Comparison of ENCODE assay signal across 23 cellular contexts in the genomic region with DNA sequence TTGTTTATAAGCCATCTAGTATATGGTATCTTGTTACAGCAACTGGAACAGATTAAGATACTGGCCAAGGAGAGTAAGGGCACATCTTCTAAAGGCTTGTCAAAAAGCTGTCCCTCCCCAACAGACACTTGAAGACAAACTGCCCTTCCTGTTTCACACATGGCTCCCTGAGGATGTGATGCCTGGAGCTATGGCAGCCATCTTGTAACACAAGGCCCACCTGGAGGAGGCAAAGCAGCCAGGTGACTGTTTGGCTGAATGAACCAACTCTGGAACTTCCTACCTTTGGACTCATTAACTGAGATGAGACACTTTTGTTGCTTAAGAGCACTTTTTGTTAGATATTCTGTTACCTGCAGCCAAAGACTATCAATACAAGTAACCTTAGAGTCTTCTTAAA. TPM values are rescaled to one million over a fixed set of nuclear protein-coding genes. Genes with fewer than 3 reads are reported as not detected.
"Had no signal": no experiment of that assay in that cellular context is flagged by ENCODE, and none has a peak within 500 bp of the region (broad histone marks: within the 10 kb centered on the region; RNA-seq: fewer than 3 reads in every experiment).

No MANE protein-coding gene starts in this region.

- H3K36me3 ChIP-seq: gastrocnemius medialis, heart right ventricle, left lung, lower lobe of right lung had no signal

- H3K27ac ChIP-seq: epithelial cell of prostate, gastrocnemius medialis, heart right ventricle, left lung, lower lobe of right lung had no signal

- FAIRE-seq: endometrium, islet of Langerhans, keratinocyte had no signal

- ATAC-seq: effector memory CD8-positive, alpha-beta T cell; heart right ventricle; left lung; left ventricle myocardium superior; lower lobe of right lung; mucosa of descending colon; naive thymus-derived CD8-positive, alpha-beta T cell had no signal

- H3K9me3 ChIP-seq: esophagus squamous epithelium, gastrocnemius medialis, left lung, lower lobe of right lung, mucosa of descending colon had no signal

- DNase-seq: cortex of kidney; effector CD8-positive, alpha-beta T cell; effector memory CD8-positive, alpha-beta T cell; erythroblast; esophagus squamous epithelium; foreskin fibroblast; foreskin melanocyte; glutamatergic neuron; heart right ventricle; hippocampal formation; left cardiac atrium; left lung; left ventricle myocardium superior; lower lobe of right lung; mesenchymal stem cell; mucosa of descending colon; naive B cell; naive thymus-derived CD8-positive, alpha-beta T cell had no signal

- H3K4me3 ChIP-seq: esophagus squamous epithelium, gastrocnemius medialis, heart right ventricle, left lung, lower lobe of right lung, mucosa of descending colon had no signal

RNA-seq across cellular contexts. Expression of gene SNORC, which starts 54.4 kb away (rescaled TPM):
- polyA plus RNA-seq: naive thymus-derived CD8-positive, alpha-beta T cell had no signal
